10 cellular contexts compared by ENCODE assay signal in the genomic region with DNA sequence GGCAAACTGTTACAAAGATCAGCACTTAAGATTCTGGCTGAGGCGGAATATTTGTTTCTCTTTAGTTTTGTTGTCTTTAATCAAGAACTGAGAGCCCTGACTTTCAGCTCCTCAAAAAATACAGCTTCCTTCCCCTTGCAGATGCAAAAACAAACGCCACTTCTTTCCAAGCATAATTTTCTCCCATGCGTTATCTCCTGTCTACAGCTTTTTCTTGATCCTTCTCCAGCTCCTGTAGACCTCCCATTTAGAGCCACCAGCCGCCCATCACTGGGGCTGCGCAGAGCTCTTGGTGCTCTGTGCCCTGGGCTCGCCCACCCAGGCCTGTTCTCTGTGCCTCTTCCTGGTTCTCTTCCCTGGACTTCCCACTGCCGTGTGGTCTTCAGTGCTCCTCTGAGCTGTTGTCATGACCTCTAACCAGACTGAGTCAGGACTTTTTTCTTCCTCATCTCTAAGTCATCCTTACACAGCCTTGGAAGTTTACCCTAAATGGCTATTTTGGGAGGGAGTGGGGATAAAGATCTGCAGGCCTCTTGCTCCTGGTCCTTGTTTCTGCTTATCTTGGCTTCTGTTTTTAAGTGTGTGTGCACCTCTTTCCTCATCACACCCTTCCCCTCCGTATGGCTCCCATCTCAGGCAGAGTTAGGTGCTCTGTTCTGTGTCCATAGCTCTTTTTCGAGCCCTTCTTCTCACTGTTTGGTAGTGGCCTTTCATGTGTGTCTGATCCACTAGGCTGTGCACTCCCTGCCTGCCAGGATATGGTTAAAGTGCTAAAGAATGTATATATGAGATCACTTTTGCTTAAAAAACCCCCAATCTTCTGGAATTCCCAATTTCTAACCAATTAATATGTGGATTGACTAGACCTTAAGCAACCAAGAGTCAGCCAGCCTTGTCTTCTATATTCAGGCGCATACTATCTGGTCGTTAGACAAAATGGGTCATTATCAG.
A peak's percentile ranks its signal among the peaks of the same experiment; 100 is the strongest.
DNase-seq lines count a peak whose midpoint lies in the region; FAIRE-seq and TF ChIP-seq lines count a peak whose summit lies in the region.
"Had no signal": no experiment of that assay in that cellular context is flagged by ENCODE, and none has a peak within 500 bp of the region (broad histone marks: within the 10 kb centered on the region; RNA-seq: fewer than 3 reads in every experiment).

No MANE protein-coding gene starts in this region.

- no peak for FAIRE-seq in kidney (lab: Jason Lieb, UNC)

- H3K9ac ChIP-seq in kidney (ENCODE audit: low read length in 2 of 2): no peak overlapping the region

- H3K9me3 ChIP-seq in kidney (ENCODE audit: control insufficient read depth in 1 of 2, low read length in 2 of 2) (no peaks in the 10 kb centered on the region), spleen (no peaks in the 10 kb centered on the region)

- in situ Hi-C loops in KBM-7 (cut with MboI; ENCODE audit: low pct_unique_long_range_greater_than_20kb, low sequenced_read_pairs): no loop called here

- DNase-seq in HS-27A (ENCODE audit: low read depth): peak; percentile 22
- peak; percentile 20 for DNase-seq in astrocyte of the hippocampus (ENCODE audit: low read depth, low spot score)
- peak; percentile 75 for DNase-seq in kidney
- DNase-seq in spleen: no peak
- no peak for DNase-seq in KBM-7
- no peak for DNase-seq in C1 segment of cervical spinal cord (lab: John Stamatoyannopoulos, UW)
- no peak for DNase-seq in stimulated activated CD4-positive, alpha-beta T cell treated with anti-CD3 and anti-CD28 coated beads, Interleukin-12 subunit alpha, Interleukin-12 subunit beta, amount 100 ng/mL, for 4 hours
- DNase-seq in stimulated activated naive CD4-positive, alpha-beta T cell (lab: John Stamatoyannopoulos, UW): no peak
- DNase-seq: NCI-H146 had no signal

- 68 to 85% (median 73%) methylated on average over 11 of the region's 11 CpGs for WGBS in spleen, 5 donors

- TF ChIP-seq CTCF in kidney (IDR thresholded peaks at IDR 0.05; ENCODE audit: borderline replicate concordance, extremely low read depth, insufficient read depth): no peak
- no peak for TF ChIP-seq CTCF in spleen (IDR thresholded peaks at IDR 0.05 in 8 of 11, conservative IDR thresholded peaks at IDR 0.05 in 3 of 11)

- TF ChIP-seq POLR2A in spleen (IDR thresholded peaks at IDR 0.05): no peak

- H3K36me3 ChIP-seq in kidney (ENCODE audit: control insufficient read depth in 1 of 2, insufficient read depth in 2 of 2, low read length in 2 of 2) (peaks cover 0 to 3% of the 10 kb centered on the region in 2 donors), spleen (peaks cover 0 to 88% (median 2%) of the 10 kb centered on the region in 6 donors)

- no peaks in the 10 kb centered on the region for H3K27me3 ChIP-seq in spleen (replicated peaks in 1 of 7)

- peak overlapping the region; percentile 26 to 62 for H3K27ac ChIP-seq in kidney (ENCODE audit: low read depth in 2 of 2, low read length in 2 of 2)
- peak overlapping the region in 7 of 8 donors; percentile 7 to 81 (median 46) for H3K27ac ChIP-seq in spleen

- H3K4me3 ChIP-seq in kidney (ENCODE audit: low read length in 2 of 2) (no peak overlapping the region), spleen (no peak overlapping the region)
- H3K4me3 ChIP-seq: skin epidermis had no signal

- intact Hi-C loops in kidney (cut with DNase I): no loop called here
- intact Hi-C loops in spleen (cut with DNase I; ENCODE audit: low total_unique reads): no loop called here

- H3K4me1 ChIP-seq in kidney (ENCODE audit: control insufficient read depth in 1 of 2, insufficient read depth in 1 of 2, low read depth in 1 of 2, low read length in 2 of 2) (peaks cover 21 to 33% of the 10 kb centered on the region in 2 donors), spleen (peaks cover 0 to 74% (median 34%) of the 10 kb centered on the region in 6 donors)

Comparison
In these comparisons a context has a peak if more than half of its experiments do, and no peak if none do; other contexts are left out.
1. DNase-seq: peak in HS-27A (single experiment), astrocyte of the hippocampus (single experiment) and kidney (single experiment); none in spleen (single experiment), KBM-7 (single experiment), C1 segment of cervical spinal cord (0 of 14), stimulated activated CD4-positive, alpha-beta T cell treated with anti-CD3 and anti-CD28 coated beads, Interleukin-12 subunit alpha, Interleukin-12 subunit beta, amount 100 ng/mL, for 4 hours (single experiment) and stimulated activated naive CD4-positive, alpha-beta T cell (0 of 6).